8 cellular contexts compared by ENCODE assay signal in genomic region chrX:71534773-71535544, GRCh38. TPM values are rescaled to one million over a fixed set of nuclear protein-coding genes. Genes with fewer than 3 reads are reported as not detected.
A peak's percentile ranks its signal among the peaks of the same experiment; 100 is the strongest.
DNase-seq lines count a peak whose midpoint lies in the region; FAIRE-seq and TF ChIP-seq lines count a peak whose summit lies in the region.

No MANE protein-coding gene starts in this region.

- H3K4me1 ChIP-seq in ACC112 (ENCODE audit: control insufficient read depth, insufficient read depth, low read length, unreplicated experiment) (peaks cover 28% of the 10 kb centered on the region), HUES6 (ENCODE audit: control insufficient read depth, insufficient read depth, low read length) (peaks cover 8% of the 10 kb centered on the region; the same call in 1 of the 2 replicates), mammary epithelial cell (ENCODE audit: insufficient read depth, low read length) (peaks cover 5% of the 10 kb centered on the region), muscle layer of duodenum (ENCODE audit: control insufficient read depth in 1 of 2, insufficient read depth in 2 of 2, low read length in 2 of 2) (peaks cover 4 to 26% of the 10 kb centered on the region in 2 donors)

- TF ChIP-seq CTCF in mammary epithelial cell (conservative IDR thresholded peaks at IDR 0.05 in 1 of 2, IDR thresholded peaks at IDR 0.05 in 1 of 2; ENCODE audit: extremely low read depth in 1 of 2, insufficient read depth in 1 of 2, low read depth in 1 of 2, low read length in 2 of 2): no peak

- no TSS peak for BruUV-seq in mammary epithelial cell (replicated peaks; lab: Mats Ljungman, UMichigan)

- H3K4me3 ChIP-seq in ACC112 (ENCODE audit: low read depth, low read length) (peak overlapping the region; percentile 89), HUES6 (ENCODE audit: low read depth, low read length) (peak overlapping the region; percentile 70), mammary epithelial cell (replicated peaks in 1 of 3; ENCODE audit: insufficient read depth in 1 of 3, low read depth in 2 of 3, low read length in 3 of 3) (peak overlapping the region; percentile 60 to 67 (median 66)), muscle layer of duodenum (ENCODE audit: low read depth in 1 of 2, low read length in 2 of 2) (peak overlapping the region; percentile 69 to 99)

- H3K27ac ChIP-seq in ACC112 (ENCODE audit: low read depth, low read length): peak overlapping the region; percentile 66
- H3K27ac ChIP-seq in HUES6 (ENCODE audit: low read depth, low read length): no peak overlapping the region
- H3K27ac ChIP-seq in mammary epithelial cell (ENCODE audit: insufficient read depth, low read depth, low read length): peak overlapping the region; percentile 71
- peak overlapping the region; percentile 98 for H3K27ac ChIP-seq in muscle layer of duodenum (ENCODE audit: low read length)

- peaks cover 9% of the 10 kb centered on the region for H4K20me1 ChIP-seq in mammary epithelial cell (ENCODE audit: insufficient read depth, low read length)

- no peak for FAIRE-seq in GM19239 (lab: Jason Lieb, UNC)

- H3K79me2 ChIP-seq in ACC112 (ENCODE audit: control insufficient read depth, insufficient read depth, low read length, unreplicated experiment): peaks cover 66% of the 10 kb centered on the region
- peaks cover 71% of the 10 kb centered on the region for H3K79me2 ChIP-seq in mammary epithelial cell (ENCODE audit: insufficient read depth, low read length)

- H3K27me3 ChIP-seq in ACC112 (ENCODE audit: insufficient read depth, low read length): no peaks in the 10 kb centered on the region
- no peaks in the 10 kb centered on the region for H3K27me3 ChIP-seq in HUES6 (ENCODE audit: control insufficient read depth, insufficient read depth, low read length)
- no peaks in the 10 kb centered on the region for H3K27me3 ChIP-seq in mammary epithelial cell (ENCODE audit: insufficient read depth, low read length)
- H3K27me3 ChIP-seq in muscle layer of duodenum (ENCODE audit: low read depth, low read length): no peaks in the 10 kb centered on the region

- DNase-seq in mammary epithelial cell (no peak), MV-4-11 (lab: John Stamatoyannopoulos, UW) (no peak), GM19239 (ENCODE audit: insufficient read length, low spot score) (no peak), AG20443 (ENCODE audit: low spot score) (no peak)
- DNase-seq in stimulated activated CD4-positive, alpha-beta T cell treated with anti-CD3 and anti-CD28 coated beads, Interleukin-2, amount 100 ng/mL, for 24 hours: no peak

- in situ Hi-C loops in mammary epithelial cell (cut with MboI; ENCODE audit: low sequenced_read_pairs in 2 of 2): no loop called here

- H3K9ac ChIP-seq in HUES6 (ENCODE audit: low read length) (peak overlapping the region; percentile 95), mammary epithelial cell (ENCODE audit: insufficient read depth, low read length) (peak overlapping the region; percentile 89)

- H3K9me3 ChIP-seq in HUES6 (ENCODE audit: control insufficient read depth, insufficient read depth, low read depth, low read length) (peaks cover 3% of the 10 kb centered on the region; the same call in 1 of the 2 replicates), mammary epithelial cell (replicated peaks; ENCODE audit: insufficient read depth, low read length) (no peaks in the 10 kb centered on the region), muscle layer of duodenum (ENCODE audit: control insufficient read depth in 1 of 2, low read length in 2 of 2) (no peaks in the 10 kb centered on the region)

- dilution Hi-C loops in mammary epithelial cell (cut with HindIII; ENCODE audit: low sequenced_read_pairs): no loop called here

- peak overlapping the region; percentile 70 for H3K4me2 ChIP-seq in mammary epithelial cell (ENCODE audit: insufficient read depth, low read depth, low read length)

- H3K36me3 ChIP-seq in ACC112 (ENCODE audit: insufficient read depth, low read length): peaks cover 5% of the 10 kb centered on the region; the same call in 1 of the 2 replicates
- peaks cover 19% of the 10 kb centered on the region for H3K36me3 ChIP-seq in HUES6 (ENCODE audit: control insufficient read depth, insufficient read depth, low read length)
- H3K36me3 ChIP-seq in mammary epithelial cell (ENCODE audit: insufficient read depth, low read length): no peaks in the 10 kb centered on the region
- no peaks in the 10 kb centered on the region for H3K36me3 ChIP-seq in muscle layer of duodenum (ENCODE audit: control insufficient read depth in 1 of 2, insufficient read depth in 2 of 2, low read length in 2 of 2)

- intact Hi-C loops in mammary epithelial cell (cut with micrococcal nuclease): loop anchor here (5.0 kb wide), 2 partner anchors 58 to 78 kb away; no protein-coding TSS in a partner anchor

- CTCF ChIA-PET in mammary epithelial cell (lab: Charles Lee; ENCODE audit: low non-redundant PET): no interaction called here

- 15% methylated on average over 9 of the region's 9 CpGs for WGBS in mammary epithelial cell (ENCODE audit: low coverage, missing lambda C conversion rate)

- H2AFZ ChIP-seq in ACC112 (ENCODE audit: low read length, unreplicated experiment) (no peak overlapping the region), mammary epithelial cell (ENCODE audit: low read depth, low read length) (no peak overlapping the region)

RNA-seq across cellular contexts. Expression of gene OGT, which starts 2.1 kb away (rescaled TPM):
- 100 to 1,000 TPM; 180 to 217 TPM for total RNA-seq in mammary epithelial cell
- polyA plus RNA-seq in mammary epithelial cell: 59.1 TPM
- 117 TPM for polyA minus RNA-seq in mammary epithelial cell

RNA-seq across cellular contexts. Expression of gene GCNA, which starts 43.3 kb away (rescaled TPM):
- total RNA-seq in mammary epithelial cell: 1 to 10 TPM; 2.3 TPM
- polyA plus RNA-seq in mammary epithelial cell: 0.61 TPM
- not detected for polyA minus RNA-seq in mammary epithelial cell
